ENCODE assay signal across 1 cellular context in genomic region chr1:200139661-200140250, GRCh38.
TF ChIP-seq lines count a peak whose summit lies in the region.

No MANE protein-coding gene starts in this region.

TF ChIP-seq in K562, 482 proteins besides CTCF, POLR2A, EP300 and RAD21 (continued from another document):
- TF ChIP-seq ZBTB40 (IDR thresholded peaks at IDR 0.05) = no peak
- no peak for TF ChIP-seq ZBTB40 (CRISPR knock-in tag; IDR thresholded peaks at IDR 0.05)
- no peak for TF ChIP-seq ZNF431 (CRISPR knock-in tag; IDR thresholded peaks at IDR 0.05)
- TF ChIP-seq C11orf30 (IDR thresholded peaks at IDR 0.05; ENCODE audit: low read depth) = peak; percentile 49; the same call in 1 of the 2 replicates
- TF ChIP-seq CEBPG (CRISPR knock-in tag; IDR thresholded peaks at IDR 0.05) = no peak
- peak in 1 of 2 experiments; percentile 39; a peak in 1 of 4 replicates for TF ChIP-seq CEBPG (tag; conservative IDR thresholded peaks at IDR 0.05 in 1 of 2, IDR thresholded peaks at IDR 0.05 in 1 of 2)
- no peak for TF ChIP-seq SP1 (CRISPR knock-in tag; IDR thresholded peaks at IDR 0.05)
- TF ChIP-seq HMBOX1 (IDR thresholded peaks at IDR 0.05) = no peak
- TF ChIP-seq BRD4 (IDR thresholded peaks at IDR 0.05) = no peak
- TF ChIP-seq CTCFL (IDR thresholded peaks at IDR 0.05; ENCODE audit: borderline replicate concordance, insufficient read depth, low read depth, low read length, poor library complexity, severe bottlenecking) = peak; percentile 29
- 0 out of 2 replicates have a peak, but pooled peaks have one; percentile 24 for TF ChIP-seq DPF2 (IDR thresholded peaks at IDR 0.05)
- TF ChIP-seq ZNF436 (CRISPR knock-in tag; IDR thresholded peaks at IDR 0.05) = no peak
- no peak for TF ChIP-seq ARHGAP35 (IDR thresholded peaks at IDR 0.05; ENCODE audit: partially characterized antibody)
- peak; percentile 84 for TF ChIP-seq NFE2 (IDR thresholded peaks at IDR 0.05; ENCODE audit: low read depth)
- TF ChIP-seq FOS (IDR thresholded peaks at IDR 0.05; ENCODE audit: extremely low read depth, insufficient read length) = no peak
- TF ChIP-seq NONO (IDR thresholded peaks at IDR 0.05; ENCODE audit: low read depth in 2 of 2, low read length in 1 of 2) = 0 out of 4 replicates have a peak, but pooled peaks of 1 of the 2 experiments have one; percentile 38
- TF ChIP-seq ZFX (CRISPR knock-in tag; IDR thresholded peaks at IDR 0.05) = no peak
- peak; percentile 42; the same call in 1 of the 2 replicates for TF ChIP-seq ZNF316 (IDR thresholded peaks at IDR 0.05)
- TF ChIP-seq FOXA3 (CRISPR knock-in tag; conservative IDR thresholded peaks at IDR 0.05 in 1 of 2, IDR thresholded peaks at IDR 0.05 in 1 of 2) = no peak
- TF ChIP-seq STAT5B (CRISPR knock-in tag; IDR thresholded peaks at IDR 0.05) = no peak
